25 cellular contexts compared by ENCODE assay signal in the genomic region with DNA sequence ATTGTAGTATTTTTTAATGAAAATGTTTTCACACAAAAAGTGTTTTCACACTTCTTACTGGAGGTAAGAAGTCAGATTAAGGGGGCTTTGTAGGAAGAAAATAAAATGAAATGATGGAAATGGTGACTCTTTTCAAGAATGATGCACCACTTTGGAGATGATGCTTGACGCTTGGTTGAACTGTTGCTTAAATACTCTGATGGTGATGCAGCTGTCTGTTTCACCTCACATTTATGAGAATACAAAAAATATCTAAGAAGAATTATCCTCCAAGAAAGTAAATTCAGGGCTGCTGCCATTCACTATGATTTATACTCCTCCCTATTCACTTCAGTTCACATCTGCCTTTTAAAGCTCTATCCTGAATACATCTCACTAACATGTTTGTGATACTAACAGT.
"Had no signal": no experiment of that assay in that cellular context is flagged by ENCODE, and none has a peak within 500 bp of the region (broad histone marks: within the 10 kb centered on the region; RNA-seq: fewer than 3 reads in every experiment).

No MANE protein-coding gene starts in this region.

- ATAC-seq: activated CD4-positive, CD25-positive, alpha-beta regulatory T cell treated with anti-CD3 and anti-CD28 coated beads, Interleukin-2, amount 50 U/mL, for 24 hours; activated CD8-positive, alpha-beta T cell treated with anti-CD3 and anti-CD28 coated beads, Interleukin-2, amount 10 ng/mL, durations not matched to agents 7 days and 5 days; activated T-cell treated with anti-CD3 and anti-CD28 coated beads, Interleukin-2, amount 50 U/mL, for 4 hours; gastrocnemius medialis; left ventricle myocardium superior; mucosa of descending colon; psoas muscle; right cardiac atrium had no signal

- H3K27ac ChIP-seq: gastrocnemius medialis, psoas muscle, suprapubic skin, vagina had no signal

- H3K27me3 ChIP-seq: gastrocnemius medialis, suprapubic skin, vagina had no signal

- H3K27ac Mint-ChIP-seq: activated CD4-positive, alpha-beta T cell treated with anti-CD3 and anti-CD28 coated beads, Interleukin-2, amount 10 ng/mL, durations not matched to agents 7 days and 5 days; activated CD8-positive, alpha-beta T cell treated with anti-CD3 and anti-CD28 coated beads, Interleukin-2, amount 10 ng/mL, durations not matched to agents 7 days and 5 days; activated naive CD4-positive, alpha-beta T cell treated with anti-CD3 and anti-CD28 coated beads for 36 hours; memory B cell; stimulated activated naive CD8-positive, alpha-beta T cell treated with anti-CD3 and anti-CD28 coated beads, Interleukin-15, Interleukin-2, amounts not matched to agents 100 ng/mL and 50 ng/mL, for 24 hours had no signal

- DNase-seq: activated CD4-positive, alpha-beta T cell treated with anti-CD3 and anti-CD28 coated beads, Interleukin-2, amount 10 ng/mL, durations not matched to agents 7 days and 5 days; activated CD8-positive, alpha-beta T cell treated with anti-CD3 and anti-CD28 coated beads, Interleukin-2, amount 10 ng/mL, durations not matched to agents 7 days and 5 days; activated naive CD4-positive, alpha-beta T cell treated with anti-CD3 and anti-CD28 coated beads for 36 hours; activated T-cell treated with anti-CD3 and anti-CD28 coated beads, Interleukin-2, amount 50 U/mL, for 4 hours; dermis blood vessel endothelial cell; gastrocnemius medialis; head of caudate nucleus; kidney glomerular epithelial cell; left ventricle myocardium superior; mucosa of descending colon; naive B cell; psoas muscle; right cardiac atrium; small intestine; stimulated activated CD4-positive, alpha-beta T cell treated with anti-CD3 and anti-CD28 coated beads, Interleukin-15, amount 100 ng/mL, for 24 hours; stimulated activated CD4-positive, alpha-beta T cell treated with anti-CD3 and anti-CD28 coated beads, Interleukin-2, amount 100 ng/mL, for 48 hours; T-helper 1 cell; T1000; trophoblast cell had no signal

- H3K9me3 Mint-ChIP-seq: activated CD4-positive, alpha-beta T cell treated with anti-CD3 and anti-CD28 coated beads, Interleukin-2, amount 10 ng/mL, durations not matched to agents 7 days and 5 days; activated naive CD4-positive, alpha-beta T cell treated with anti-CD3 and anti-CD28 coated beads for 36 hours; activated T-cell treated with anti-CD3 and anti-CD28 coated beads, Interleukin-2, amount 50 U/mL, for 4 hours; memory B cell; naive B cell; neural crest cell; stimulated activated naive CD8-positive, alpha-beta T cell treated with anti-CD3 and anti-CD28 coated beads, Interleukin-15, Interleukin-2, amounts not matched to agents 100 ng/mL and 50 ng/mL, for 24 hours had no signal

- H3K4me1 Mint-ChIP-seq: activated CD4-positive, alpha-beta T cell treated with anti-CD3 and anti-CD28 coated beads, Interleukin-2, amount 10 ng/mL, durations not matched to agents 7 days and 5 days; neural crest cell had no signal

- H3K27me3 Mint-ChIP-seq: activated CD4-positive, alpha-beta T cell treated with anti-CD3 and anti-CD28 coated beads, Interleukin-2, amount 10 ng/mL, durations not matched to agents 7 days and 5 days; memory B cell; naive B cell; stimulated activated naive CD8-positive, alpha-beta T cell treated with anti-CD3 and anti-CD28 coated beads, Interleukin-15, Interleukin-2, amounts not matched to agents 100 ng/mL and 50 ng/mL, for 24 hours had no signal

- H3K9me3 ChIP-seq: gastrocnemius medialis, mucosa of descending colon, psoas muscle, suprapubic skin, vagina had no signal

- H3K4me1 ChIP-seq: gastrocnemius medialis, psoas muscle, suprapubic skin, vagina had no signal

- H3K4me3 Mint-ChIP-seq: activated CD4-positive, alpha-beta T cell treated with anti-CD3 and anti-CD28 coated beads, Interleukin-2, amount 10 ng/mL, durations not matched to agents 7 days and 5 days; activated CD8-positive, alpha-beta T cell treated with anti-CD3 and anti-CD28 coated beads, Interleukin-2, amount 10 ng/mL, durations not matched to agents 7 days and 5 days; activated naive CD4-positive, alpha-beta T cell treated with anti-CD3 and anti-CD28 coated beads for 36 hours; activated T-cell treated with anti-CD3 and anti-CD28 coated beads, Interleukin-2, amount 50 U/mL, for 4 hours; memory B cell; naive B cell; neural crest cell; stimulated activated naive CD8-positive, alpha-beta T cell treated with anti-CD3 and anti-CD28 coated beads, Interleukin-15, Interleukin-2, amounts not matched to agents 100 ng/mL and 50 ng/mL, for 24 hours had no signal

- H3K4me3 ChIP-seq: gastrocnemius medialis, mucosa of descending colon, psoas muscle, suprapubic skin, vagina had no signal
